Comparison of ENCODE assay signal across 1 cellular context in the genomic region with DNA sequence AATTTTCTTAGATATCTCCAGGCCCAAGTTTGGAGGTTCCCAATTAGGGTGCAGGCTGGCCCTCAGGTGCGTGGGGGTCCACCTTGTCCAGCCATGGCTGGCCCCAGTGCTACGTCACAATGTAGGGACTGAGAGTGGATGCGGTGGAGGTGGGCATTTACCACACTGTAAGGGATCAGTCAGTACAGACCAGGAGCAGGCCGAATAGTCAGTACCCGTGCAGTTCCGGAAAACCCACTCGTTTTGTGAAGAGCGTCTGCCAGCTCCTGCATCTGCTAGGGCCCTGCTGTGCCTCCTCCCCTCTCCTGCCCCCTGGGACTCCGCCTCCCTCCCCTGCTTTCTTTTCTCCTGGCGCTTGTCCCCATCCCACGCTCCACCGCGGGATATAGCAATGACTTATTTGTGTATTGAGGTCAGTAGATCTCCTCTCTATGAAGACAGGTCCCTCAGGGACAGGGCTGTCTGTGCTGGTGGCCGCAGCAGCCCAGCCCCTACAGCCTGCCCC.
TF ChIP-seq lines count a peak whose summit lies in the region.

No MANE protein-coding gene starts in this region.

TF ChIP-seq in H1, 55 proteins besides CTCF, POLR2A, EP300 and RAD21:
- TF ChIP-seq TBP (IDR thresholded peaks at IDR 0.05; ENCODE audit: low read depth, low read length) (no peak), RNF2 (IDR thresholded peaks at IDR 0.05; ENCODE audit: borderline replicate concordance, low read depth, low read length, missing control alignments, poor library complexity, severe bottlenecking) (no peak), CHD7 (IDR thresholded peaks at IDR 0.05; ENCODE audit: insufficient replicate concordance, low read length) (no peak), EZH2 (IDR thresholded peaks at IDR 0.05; ENCODE audit: low read depth, low read length, severe bottlenecking) (no peak), KDM1A (IDR thresholded peaks at IDR 0.05; ENCODE audit: borderline replicate concordance, low read length) (no peak), BCL11A (IDR thresholded peaks at IDR 0.05; ENCODE audit: low read depth in 2 of 2, low read length in 2 of 2) (no peak), POU5F1 (IDR thresholded peaks at IDR 0.05; ENCODE audit: low read depth, low read length) (no peak), SUZ12 (IDR thresholded peaks at IDR 0.05; ENCODE audit: low read length) (no peak), POLR2AphosphoS5 (IDR thresholded peaks at IDR 0.05; ENCODE audit: low read depth, low read length) (no peak), SAP30 (IDR thresholded peaks at IDR 0.05; ENCODE audit: insufficient read depth, insufficient replicate concordance, low read length) (no peak), SP4 (IDR thresholded peaks at IDR 0.05; ENCODE audit: low read length) (no peak), EGR1 (IDR thresholded peaks at IDR 0.05; ENCODE audit: borderline replicate concordance, low read depth, low read length) (no peak), CBX8 (IDR thresholded peaks at IDR 0.05; ENCODE audit: borderline replicate concordance, low read depth, low read length) (no peak), JUN (IDR thresholded peaks at IDR 0.05; ENCODE audit: low read depth, low read length) (no peak), GABPA (IDR thresholded peaks at IDR 0.05; ENCODE audit: borderline replicate concordance, insufficient read depth, low read length) (no peak), TEAD4 (IDR thresholded peaks at IDR 0.05; ENCODE audit: low read depth, low read length) (no peak), FOSL1 (IDR thresholded peaks at IDR 0.05; ENCODE audit: insufficient read depth, low read depth, low read length) (no peak)
- TF ChIP-seq, protein P1, sequence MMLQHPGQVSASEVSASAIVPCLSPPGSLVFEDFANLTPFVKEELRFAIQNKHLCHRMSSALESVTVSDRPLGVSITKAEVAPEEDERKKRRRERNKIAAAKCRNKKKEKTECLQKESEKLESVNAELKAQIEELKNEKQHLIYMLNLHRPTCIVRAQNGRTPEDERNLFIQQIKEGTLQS (IDR thresholded peaks at IDR 0.05; ENCODE audit: insufficient read depth, low read depth, low read length), result no peak
- TF ChIP-seq, protein P2, sequence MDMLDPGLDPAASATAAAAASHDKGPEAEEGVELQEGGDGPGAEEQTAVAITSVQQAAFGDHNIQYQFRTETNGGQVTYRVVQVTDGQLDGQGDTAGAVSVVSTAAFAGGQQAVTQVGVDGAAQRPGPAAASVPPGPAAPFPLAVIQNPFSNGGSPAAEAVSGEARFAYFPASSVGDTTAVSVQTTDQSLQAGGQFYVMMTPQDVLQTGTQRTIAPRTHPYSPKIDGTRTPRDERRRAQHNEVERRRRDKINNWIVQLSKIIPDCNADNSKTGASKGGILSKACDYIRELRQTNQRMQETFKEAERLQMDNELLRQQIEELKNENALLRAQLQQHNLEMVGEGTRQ (IDR thresholded peaks at IDR 0.05; ENCODE audit: low read length), result no peak
